Comparison of ENCODE assay signal across 8 cellular contexts in genomic region chr3:9793161-9793781, GRCh38. TPM values are rescaled to one million over a fixed set of nuclear protein-coding genes. Genes with fewer than 3 reads are reported as not detected.
DNase-seq lines count a peak whose midpoint lies in the region; ATAC-seq and TF ChIP-seq lines count a peak whose summit lies in the region.

No MANE protein-coding gene starts in this region.

- no peak for TF ChIP-seq CTCF in CD8-positive, alpha-beta T cell (IDR thresholded peaks at IDR 0.05)

- DNase-seq in CD8-positive, alpha-beta T cell = no peak
- peak in 3 of 34 experiments; percentile 13 to 20 (median 19) for DNase-seq in T-cell
- peak; percentile 10 to 21 (median 15) for DNase-seq in effector memory CD8-positive, alpha-beta T cell
- no peak for DNase-seq in germinal center (ENCODE audit: low spot score)

- peak overlapping the region; percentile 98 for H3K27ac Mint-ChIP-seq in CD8-positive, alpha-beta T cell
- peak overlapping the region; percentile 100 for H3K27ac Mint-ChIP-seq in T-cell
- H3K27ac Mint-ChIP-seq in effector memory CD8-positive, alpha-beta T cell = peak overlapping the region; percentile 98 to 99

- intact Hi-C loops in CD8-positive, alpha-beta T cell (cut with DNase I, micrococcal nuclease) = loop anchor here (1.0 to 5.0 kb wide), 9 partner anchors 16 to 528 kb away; partner anchors contain the start of genes FANCD2 (in 2 of the 2), SEC13 (in 2 of the 2), EMC3 (in 1 of the 2) and JAGN1 (in 1 of the 2)

- ATAC-seq in CD8-positive, alpha-beta T cell = no peak
- ATAC-seq in HG02678 (IDR thresholded peaks at IDR 0.05; ENCODE audit: unreplicated experiment) (peak; percentile 1), T-cell (replicated peaks in 1 of 4) (no peak), HG02763 (IDR thresholded peaks at IDR 0.05; ENCODE audit: unreplicated experiment) (no peak), GM19023 (IDR thresholded peaks at IDR 0.05; ENCODE audit: unreplicated experiment) (no peak)
- no peak for ATAC-seq in effector memory CD8-positive, alpha-beta T cell (replicated peaks)

- no peaks in the 10 kb centered on the region for H3K9me3 Mint-ChIP-seq in CD8-positive, alpha-beta T cell
- H3K9me3 Mint-ChIP-seq in T-cell = no peaks in the 10 kb centered on the region
- H3K9me3 Mint-ChIP-seq in effector memory CD8-positive, alpha-beta T cell = no peaks in the 10 kb centered on the region

- POLR2A ChIA-PET in CD8-positive, alpha-beta T cell (lab: Charles Lee) = interaction anchor here (0.7 to 3.2 kb wide), 27 partner anchors 10 to 528 kb away, joined by 3 to 24 read pairs (median 5); partner anchors contain the start of genes BRPF1, CRELD1, EMC3 and JAGN1
- POLR2A ChIA-PET in T-cell (lab: Charles Lee) = interaction anchor here (0.5 to 1.1 kb wide), 7 partner anchors 10 to 111 kb away, joined by 3 to 10 read pairs (median 4); partner anchors contain the start of genes JAGN1 (in 1 of the 2) and OGG1 (in 1 of the 2)

- H3K27me3 Mint-ChIP-seq in CD8-positive, alpha-beta T cell (ENCODE audit: low read depth) = no peaks in the 10 kb centered on the region
- H3K27me3 Mint-ChIP-seq in T-cell = no peaks in the 10 kb centered on the region
- H3K27me3 Mint-ChIP-seq in effector memory CD8-positive, alpha-beta T cell = no peaks in the 10 kb centered on the region

- H3K9ac ChIP-seq in mucosa of rectum (ENCODE audit: low read depth in 1 of 2, low read length in 2 of 2) = peak overlapping the region; percentile 95 to 99

- H3K27me3 ChIP-seq in CD8-positive, alpha-beta T cell (ENCODE audit: insufficient read depth, low read length) = no peaks in the 10 kb centered on the region
- H3K27me3 ChIP-seq in mucosa of rectum (ENCODE audit: control insufficient read depth in 2 of 2, insufficient read depth in 2 of 2, low read length in 2 of 2) = no peaks in the 10 kb centered on the region

- peak overlapping the region; percentile 93 for H3K27ac ChIP-seq in CD8-positive, alpha-beta T cell (ENCODE audit: low read depth, low read length)
- peak overlapping the region; percentile 95 to 96 for H3K27ac ChIP-seq in mucosa of rectum (ENCODE audit: low read depth in 2 of 2, low read length in 2 of 2)

- H3K36me3 Mint-ChIP-seq in CD8-positive, alpha-beta T cell = peaks cover 59% of the 10 kb centered on the region
- peaks cover 35% of the 10 kb centered on the region for H3K36me3 Mint-ChIP-seq in T-cell
- peaks cover 62% of the 10 kb centered on the region for H3K36me3 Mint-ChIP-seq in effector memory CD8-positive, alpha-beta T cell (ENCODE audit: insufficient read depth)

- H3K4me3 ChIP-seq in CD8-positive, alpha-beta T cell (ENCODE audit: low read depth, low read length) = peak overlapping the region; percentile 76
- H3K4me3 ChIP-seq in mucosa of rectum (ENCODE audit: low read length in 2 of 2) = peak overlapping the region; percentile 95 to 98

- no peaks in the 10 kb centered on the region for H3K9me3 ChIP-seq in CD8-positive, alpha-beta T cell (ENCODE audit: low read length)
- no peaks in the 10 kb centered on the region for H3K9me3 ChIP-seq in mucosa of rectum (ENCODE audit: control insufficient read depth in 2 of 2, low read length in 2 of 2)

- H3K36me3 ChIP-seq in CD8-positive, alpha-beta T cell (ENCODE audit: insufficient read depth, low read length) = peaks cover 14% of the 10 kb centered on the region
- H3K36me3 ChIP-seq in mucosa of rectum (ENCODE audit: control insufficient read depth in 2 of 2, insufficient read depth in 2 of 2, low read length in 2 of 2) = peaks cover 29 to 38% of the 10 kb centered on the region in 2 donors

- CTCF ChIA-PET in CD8-positive, alpha-beta T cell (lab: Charles Lee) = interaction anchor here (0.7 to 1.8 kb wide), 4 partner anchors 43 to 138 kb away, joined by 3 to 9 read pairs (median 4); partner anchors contain the start of gene OGG1
- CTCF ChIA-PET in T-cell (lab: Charles Lee) = interaction anchor here (0.6 to 1.4 kb wide), 10 partner anchors 15 to 470 kb away, joined by 3 to 9 read pairs (median 3); partner anchors contain the start of gene MTMR14 (in 1 of the 2)

- peaks cover 48% of the 10 kb centered on the region for H3K4me1 ChIP-seq in CD8-positive, alpha-beta T cell (ENCODE audit: insufficient read depth, low read length)
- H3K4me1 ChIP-seq in mucosa of rectum (ENCODE audit: control insufficient read depth in 2 of 2, insufficient read depth in 2 of 2, low read length in 2 of 2) = peaks cover 17 to 20% of the 10 kb centered on the region in 2 donors

- peaks cover 57% of the 10 kb centered on the region for H3K4me1 Mint-ChIP-seq in CD8-positive, alpha-beta T cell (ENCODE audit: low read depth)
- peaks cover 71 to 79% (median 74%) of the 10 kb centered on the region in 3 donors for H3K4me1 Mint-ChIP-seq in T-cell
- peaks cover 42 to 46% of the 10 kb centered on the region in 2 donors for H3K4me1 Mint-ChIP-seq in effector memory CD8-positive, alpha-beta T cell (ENCODE audit: low read depth in 2 of 2)

- peak overlapping the region; percentile 94 for H3K4me3 Mint-ChIP-seq in CD8-positive, alpha-beta T cell
- peak overlapping the region; percentile 95 to 99 (median 96) for H3K4me3 Mint-ChIP-seq in T-cell
- peak overlapping the region; percentile 82 to 97 for H3K4me3 Mint-ChIP-seq in effector memory CD8-positive, alpha-beta T cell

RNA-seq across cellular contexts. Expression of gene ARPC4, which starts 0.4 kb away (rescaled TPM):
- total RNA-seq in CD8-positive, alpha-beta T cell = 100 to 1,000 TPM in 1 of 2 experiments, 10 to 100 TPM in 1; 97.7 to 104 TPM
- total RNA-seq in T-cell = 100 to 1,000 TPM; 144 to 160 (median 147) TPM

RNA-seq across cellular contexts. Expression of gene TADA3, which starts 1.0 kb away (rescaled TPM):
- total RNA-seq in CD8-positive, alpha-beta T cell = 10 to 100 TPM in 1 of 2 experiments, 1 to 10 TPM in 1; 9.5 to 11.0 TPM
- 10 to 100 TPM; 29.1 to 46.5 (median 41.1) TPM for total RNA-seq in T-cell

RNA-seq across cellular contexts. Expression of gene TTLL3, which starts 16.8 kb away (rescaled TPM):
- 10 to 100 TPM; 44.6 to 46.2 TPM for total RNA-seq in CD8-positive, alpha-beta T cell
- total RNA-seq in T-cell = 10 to 100 TPM; 59.8 to 94.9 (median 67.4) TPM

RNA-seq across cellular contexts. Expression of gene CAMK1, which starts 23.5 kb away (rescaled TPM):
- total RNA-seq in CD8-positive, alpha-beta T cell = not detected
- total RNA-seq in T-cell = 1 to 10 TPM; 1.1 to 1.7 (median 1.3) TPM

RNA-seq across cellular contexts. Expression of gene OGG1, which starts 43.5 kb away (rescaled TPM):
- 1 to 10 TPM; 4.9 to 7.9 TPM for total RNA-seq in CD8-positive, alpha-beta T cell
- 10 to 100 TPM; 18.3 to 41.3 (median 38.1) TPM for total RNA-seq in T-cell

Comparison
In these comparisons a context has a peak if more than half of its experiments do, and no peak if none do; other contexts are left out.
1. DNase-seq: peak in effector memory CD8-positive, alpha-beta T cell (3 of 3); none in CD8-positive, alpha-beta T cell (0 of 7) and germinal center (single experiment).
2. Peak in every context shown above with its lines, with median percentiles within 50 percentile points of each other: H3K27ac Mint-ChIP-seq and H3K4me3 Mint-ChIP-seq.